Comparison of ENCODE assay signal across 18 cellular contexts in the genomic region with DNA sequence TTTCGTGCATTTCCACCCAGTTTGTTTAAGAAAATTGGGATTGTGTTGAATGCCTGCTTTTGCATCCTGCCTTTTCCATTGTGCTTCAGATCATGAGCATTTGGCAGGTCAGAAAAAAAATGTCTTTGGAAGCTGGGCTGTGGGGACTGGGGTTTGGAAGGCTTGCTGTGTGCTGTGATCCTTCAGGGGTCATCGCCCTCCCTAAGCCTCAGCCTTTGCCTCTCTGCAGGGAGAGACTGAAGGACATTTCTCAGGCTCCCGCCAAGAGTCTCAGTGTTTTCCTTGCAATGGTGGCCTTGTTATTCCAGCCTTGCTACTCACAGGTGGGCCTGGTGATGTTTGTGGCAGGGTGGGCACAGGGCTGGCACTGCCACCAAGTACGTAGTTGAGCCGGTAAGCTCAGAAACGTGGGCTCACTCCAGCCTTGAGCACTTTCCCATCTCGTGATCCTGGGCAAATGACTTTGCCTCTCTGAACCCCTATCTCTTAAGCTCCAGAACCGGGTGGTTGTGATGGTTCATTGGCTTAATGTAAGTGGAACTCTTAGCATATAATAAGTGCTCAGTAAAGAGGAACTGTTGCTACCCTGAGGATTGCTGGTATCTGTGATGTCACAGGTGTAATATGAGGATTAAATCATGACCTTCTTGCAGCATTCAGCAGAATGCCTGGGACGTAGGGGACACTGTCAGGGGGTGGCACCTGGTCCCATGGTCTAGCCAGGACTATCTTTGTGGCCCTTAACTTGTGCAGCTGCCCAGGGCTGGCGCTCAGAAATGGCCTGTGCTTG.
A peak's percentile ranks its signal among the peaks of the same experiment; 100 is the strongest.
DNase-seq lines count a peak whose midpoint lies in the region; ATAC-seq, FAIRE-seq and TF ChIP-seq lines count a peak whose summit lies in the region.
"Had no signal": no experiment of that assay in that cellular context is flagged by ENCODE, and none has a peak within 500 bp of the region (broad histone marks: within the 10 kb centered on the region; RNA-seq: fewer than 3 reads in every experiment).

No MANE protein-coding gene starts in this region.

- WGBS in liver, result 90% methylated on average over 10 of the region's 10 CpGs
- 91% methylated on average over 3 of the region's 10 CpGs for WGBS in HepG2 (ENCODE audit: low lambda C conversion rate)
- WGBS in H1 (ENCODE audit: extremely low coverage in 1 of 2, insufficient coverage in 1 of 2, insufficient read length in 1 of 2, insufficient replicate concordance in 2 of 2, low coverage in 1 of 2, low lambda C conversion rate in 2 of 2, missing lambda C conversion rate in 1 of 2), 2 experiments, result 76% methylated on average over 10 of the region's 10 CpGs; no CpG with 5 or more reads in 1 of the 2 experiments

- H3K27ac ChIP-seq in liver (ENCODE audit: low read depth in 1 of 2, low read length in 2 of 2) (no peak overlapping the region), HepG2 (ENCODE audit: extremely low read length, insufficient read depth, low read length) (no peak overlapping the region), H1 (ENCODE audit: low read depth, low read length) (no peak overlapping the region), neural cell (ENCODE audit: low read length) (peak overlapping the region; percentile 49)
- H3K27ac ChIP-seq: HL-60 had no signal

- intact Hi-C loops in HepG2 (cut with micrococcal nuclease; ENCODE audit: unreplicated experiment), result no loop called here

- no peak overlapping the region for H4K5ac ChIP-seq in H1 (ENCODE audit: insufficient read length, low read depth, low read length)

- TF ChIP-seq CTCF in liver (IDR thresholded peaks at IDR 0.05; ENCODE audit: low read depth, low read length, missing input control), result no peak
- TF ChIP-seq CTCF in HepG2 (CRISPR knock-in tag; IDR thresholded peaks at IDR 0.05), result no peak
- no peak for TF ChIP-seq CTCF in H1 (IDR thresholded peaks at IDR 0.05; ENCODE audit: control extremely low read depth in 1 of 3, insufficient read depth in 1 of 3, low read depth in 1 of 3, low read length in 3 of 3)
- TF ChIP-seq CTCF in neural cell (IDR thresholded peaks at IDR 0.05; ENCODE audit: poor library complexity, severe bottlenecking), result no peak

- H2BK5ac ChIP-seq in H1 (ENCODE audit: low read depth, low read length), result no peak overlapping the region

- no peak overlapping the region for H2AK5ac ChIP-seq in H1 (ENCODE audit: low read depth, low read length)

- DNase-seq in HepG2 (ENCODE audit: low spot score), result no peak
- DNase-seq in H1 (ENCODE audit: low read depth in 1 of 2, low spot score in 2 of 2), result no peak
- no peak for DNase-seq in HuH-7.5 (ENCODE audit: low spot score)
- no peak for DNase-seq in HTR-8/SVneo (ENCODE audit: insufficient read length, low spot score)
- DNase-seq in putamen (ENCODE audit: low spot score), result no peak
- DNase-seq: activated CD4-positive, alpha-beta T cell treated with anti-CD3 and anti-CD28 coated beads, Interleukin-2, amount 50 U/mL, for 1 hour; activated CD8-positive, alpha-beta memory T cell treated with anti-CD3 and anti-CD28 coated beads, Interleukin-2, amount 50 U/mL, for 48 hours; activated gamma-delta T cell; CD4-positive, CD25-positive, alpha-beta regulatory T cell; H9; RPMI8226; stimulated activated CD4-positive, alpha-beta T cell treated with anti-CD3 and anti-CD28 coated beads, Interleukin-4, amount 100 ng/mL, for 4 hours had no signal

- in situ Hi-C loops in HepG2 (cut with HindIII; ENCODE audit: extremely low pct_ligation_motif_present, low pct_unique_long_range_greater_than_20kb), result no loop called here

- H3K4me2 ChIP-seq in HepG2 (ENCODE audit: low read depth, low read length) (no peak overlapping the region), H1 (ENCODE audit: insufficient read depth in 1 of 2, low read depth in 2 of 2, low read length in 2 of 2) (no peak overlapping the region), neural cell (ENCODE audit: low read length) (no peak overlapping the region)

- no peak overlapping the region for H2AFZ ChIP-seq in HepG2 (ENCODE audit: low read length)
- H2AFZ ChIP-seq in H1 (ENCODE audit: low read length), result no peak overlapping the region
- H2AFZ ChIP-seq in neural cell (ENCODE audit: low read depth, low read length), result no peak overlapping the region

- H3K9me2 ChIP-seq in neural cell (ENCODE audit: insufficient read depth, low read length), result no peaks in the 10 kb centered on the region

- peaks cover under 1% of the 10 kb centered on the region; the same call in 1 of the 2 replicates for H3K23me2 ChIP-seq in H1 (ENCODE audit: low read depth, low read length)

- peak overlapping the region; percentile 15 for H3K4ac ChIP-seq in H1 (replicated peaks; ENCODE audit: insufficient read length, low read depth, low read length)

- no peak for TF ChIP-seq EP300 in HepG2 (IDR thresholded peaks at IDR 0.05; ENCODE audit: low read depth in 2 of 2, low read length in 2 of 2)
- no peak for TF ChIP-seq EP300 in HepG2 (CRISPR knock-in tag; IDR thresholded peaks at IDR 0.05; ENCODE audit: borderline replicate concordance)
- no peak for TF ChIP-seq EP300 in H1 (IDR thresholded peaks at IDR 0.05; ENCODE audit: borderline replicate concordance in 1 of 2, low read depth in 2 of 2, low read length in 2 of 2)
- TF ChIP-seq EP300 in neural cell (conservative IDR thresholded peaks at IDR 0.05; ENCODE audit: poor library complexity, severe bottlenecking), result no peak

- CTCF ChIA-PET in HepG2 (lab: Yijun Ruan, JAX; ENCODE audit: low intra/inter-chr PET ratio, low total read pairs), result no interaction called here
- CTCF ChIA-PET in H1 (lab: Charles Lee; ENCODE audit: partially characterized antibody), result interaction anchor here (0.9 to 2.5 kb wide), 6 partner anchors 9 to 88 kb away, joined by 3 to 7 read pairs (median 4); no protein-coding TSS in a partner anchor

- H2BK20ac ChIP-seq in H1 (ENCODE audit: low read length), result no peak overlapping the region

- H3K9me3 ChIP-seq in liver (ENCODE audit: control insufficient read depth in 4 of 4, low read length in 3 of 4) (no peaks in the 10 kb centered on the region), HepG2 (ENCODE audit: low read length) (no peaks in the 10 kb centered on the region), H1 (ENCODE audit: insufficient read depth in 2 of 2, low read depth in 1 of 2, low read length in 1 of 2) (no peaks in the 10 kb centered on the region), neural cell (ENCODE audit: low read length) (no peaks in the 10 kb centered on the region)

- H3K4me3 ChIP-seq in liver (ENCODE audit: low read depth in 1 of 3, low read length in 3 of 3), result no peak overlapping the region
- H3K4me3 ChIP-seq in HepG2 (replicated peaks in 1 of 3; ENCODE audit: insufficient read depth in 1 of 3, low read depth in 2 of 3, low read length in 3 of 3), result no peak overlapping the region
- H3K4me3 ChIP-seq in H1 (ENCODE audit: extremely low read depth in 1 of 4, insufficient read depth in 2 of 4, low read depth in 3 of 4, low read length in 4 of 4), result no peak overlapping the region
- H3K4me3 ChIP-seq in neural cell (ENCODE audit: low read length), result no peak overlapping the region
- H3K4me3 ChIP-seq: smooth muscle cell had no signal

- FAIRE-seq in HepG2 (lab: Jason Lieb, UNC), result no peak
- FAIRE-seq in H1 (lab: Jason Lieb, UNC), result no peak
- FAIRE-seq in HTR-8/SVneo (lab: Jason Lieb, UNC), result no peak
- FAIRE-seq: urothelium cell line had no signal

- BruUV-seq in HepG2 (replicated peaks; lab: Mats Ljungman, UMichigan), result no TSS peak

- H4K91ac ChIP-seq in H1 (replicated peaks; ENCODE audit: insufficient read length, low read length), result no peak overlapping the region

- H3K79me1 ChIP-seq in H1 (ENCODE audit: low read depth, low read length), result no peaks in the 10 kb centered on the region

- H3K9ac ChIP-seq in liver (ENCODE audit: low read depth in 1 of 2, low read length in 2 of 2) (no peak overlapping the region), HepG2 (ENCODE audit: insufficient read depth, low read depth, low read length) (no peak overlapping the region), H1 (replicated peaks in 1 of 4; ENCODE audit: extremely low read depth in 1 of 4, low read depth in 3 of 4, low read length in 3 of 4) (no peak overlapping the region), neural cell (ENCODE audit: low read length) (no peak overlapping the region)

- no peak overlapping the region for H2BK120ac ChIP-seq in H1 (replicated peaks; ENCODE audit: low read depth, low read length)

- H3K79me2 ChIP-seq in HepG2 (ENCODE audit: insufficient read depth, low read length), result no peaks in the 10 kb centered on the region
- H3K79me2 ChIP-seq in H1 (ENCODE audit: control insufficient read depth in 1 of 2, insufficient read depth in 2 of 2, low read length in 2 of 2), result no peaks in the 10 kb centered on the region
- peaks cover 72% of the 10 kb centered on the region for H3K79me2 ChIP-seq in neural cell (replicated peaks; ENCODE audit: insufficient read depth, low read length)

- H3K23ac ChIP-seq in H1 (ENCODE audit: insufficient read length), result no peak overlapping the region

- H4K20me1 ChIP-seq in HepG2 (ENCODE audit: insufficient read depth, low read length), result peaks cover 11% of the 10 kb centered on the region; the same call in 1 of the 2 replicates
- peaks cover 0 to under 1% of the 10 kb centered on the region in 2 experiments for H4K20me1 ChIP-seq in H1 (replicated peaks in 1 of 2; ENCODE audit: control insufficient read depth in 1 of 2, insufficient read depth in 2 of 2, low read length in 2 of 2)
- peaks cover 14% of the 10 kb centered on the region for H4K20me1 ChIP-seq in neural cell (ENCODE audit: insufficient read depth)

- H3K4me1 ChIP-seq in liver (ENCODE audit: control insufficient read depth in 4 of 4, insufficient read depth in 4 of 4, low read length in 3 of 4) (peaks cover 0 to 1% (median 0%) of the 10 kb centered on the region in 4 donors), HepG2 (ENCODE audit: insufficient read depth, low read length) (peaks cover 13% of the 10 kb centered on the region; the same call in 1 of the 2 replicates), H1 (replicated peaks in 1 of 4; ENCODE audit: control insufficient read depth in 3 of 4, insufficient read depth in 4 of 4, low read length in 3 of 4) (peaks cover 0 to 8% (median 5%) of the 10 kb centered on the region in 4 experiments; a peak in 5 of 7 replicates)

- no peak overlapping the region for H3K56ac ChIP-seq in H1 (replicated peaks; ENCODE audit: insufficient read length, low read depth, low read length)

- no peaks in the 10 kb centered on the region for H3K27me3 ChIP-seq in liver (ENCODE audit: control insufficient read depth in 4 of 4, insufficient read depth in 4 of 4, low read length in 3 of 4)
- no peaks in the 10 kb centered on the region for H3K27me3 ChIP-seq in HepG2 (ENCODE audit: control insufficient read depth in 1 of 2, insufficient read depth in 2 of 2, low read length in 2 of 2)
- peaks cover 0 to 2% (median 0%) of the 10 kb centered on the region in 4 experiments; a peak in 2 of 7 replicates for H3K27me3 ChIP-seq in H1 (replicated peaks in 1 of 4; ENCODE audit: control insufficient read depth in 3 of 4, extremely low read depth in 1 of 4, insufficient read depth in 3 of 4, low read length in 3 of 4)
- H3K27me3 ChIP-seq in neural cell (ENCODE audit: insufficient read depth, low read depth, low read length), result no peaks in the 10 kb centered on the region

- ATAC-seq in HepG2 (no peak), HG03520 (IDR thresholded peaks at IDR 0.05; ENCODE audit: unreplicated experiment) (no peak)

- H4K8ac ChIP-seq in H1 (ENCODE audit: extremely low read depth, insufficient read depth, low read length), result no peak overlapping the region

- no peak overlapping the region for H2BK15ac ChIP-seq in H1 (ENCODE audit: low read length)

- no peak overlapping the region for H3K18ac ChIP-seq in H1 (ENCODE audit: extremely low read depth, low read length)

- no peaks in the 10 kb centered on the region for H3K36me3 ChIP-seq in liver (ENCODE audit: control insufficient read depth in 4 of 4, insufficient read depth in 3 of 4, low read depth in 1 of 4, low read length in 3 of 4)
- H3K36me3 ChIP-seq in HepG2 (replicated peaks in 1 of 2; ENCODE audit: control insufficient read depth in 1 of 2, insufficient read depth in 2 of 2, low read length in 2 of 2), result peaks cover 0 to 11% of the 10 kb centered on the region in 2 experiments; a peak in 2 of 5 replicates
- no peaks in the 10 kb centered on the region for H3K36me3 ChIP-seq in H1 (ENCODE audit: control insufficient read depth in 2 of 4, insufficient read depth in 4 of 4, low read length in 3 of 4)
- H3K36me3 ChIP-seq in neural cell (ENCODE audit: insufficient read depth, low read length), result peaks cover 9% of the 10 kb centered on the region

- H3F3A ChIP-seq in neural cell (ENCODE audit: insufficient read depth, low read length, poor library complexity, severe bottlenecking), result no peaks in the 10 kb centered on the region

- TF ChIP-seq RAD21 in liver (IDR thresholded peaks at IDR 0.05) (peak in 1 of 2 donors; percentile 9), HepG2 (CRISPR knock-in tag; IDR thresholded peaks at IDR 0.05) (no peak), H1 (IDR thresholded peaks at IDR 0.05 in 1 of 2, conservative IDR thresholded peaks at IDR 0.05 in 1 of 2; ENCODE audit: low read depth in 2 of 2, low read length in 2 of 2) (no peak), neural cell (conservative IDR thresholded peaks at IDR 0.05) (no peak)

- H3K14ac ChIP-seq in H1 (ENCODE audit: insufficient read length), result no peak overlapping the region

- TF ChIP-seq POLR2A in HepG2 (IDR thresholded peaks at IDR 0.05; ENCODE audit: insufficient read depth in 1 of 2, low read depth in 2 of 2, low read length in 2 of 2) (no peak), H1 (IDR thresholded peaks at IDR 0.05; ENCODE audit: control extremely low read depth in 1 of 2, low read depth in 2 of 2, low read length in 2 of 2) (no peak)

- no peak overlapping the region for H2BK12ac ChIP-seq in H1 (ENCODE audit: low read depth, low read length)

- POLR2A ChIA-PET in HepG2 (lab: Yijun Ruan, JAX) (no interaction called here), H1 (lab: Charles Lee; ENCODE audit: partially characterized antibody) (interaction anchor here (0.7 to 1.7 kb wide), 3 partner anchors 10 to 87 kb away, joined by 3 to 4 read pairs (median 3); a partner anchor contains a TSS)
